In genomic region chr6:150250826-150251225, GRCh38 we compare ENCODE assay signal across 1 cellular context.
TF ChIP-seq lines count a peak whose summit lies in the region.

No MANE protein-coding gene starts in this region.

TF ChIP-seq in HEK293, 187 proteins besides CTCF, POLR2A, EP300 and RAD21 (continued from another document):
- peak; percentile 39; the same call in 1 of the 2 replicates for TF ChIP-seq ZNF692 (tag by site-specific recombination; IDR thresholded peaks at IDR 0.05)
- TF ChIP-seq FEZF1 (tag by site-specific recombination; IDR thresholded peaks at IDR 0.05) = no peak
- TF ChIP-seq ZNF529 (tag by site-specific recombination; IDR thresholded peaks at IDR 0.05; ENCODE audit: insufficient replicate concordance) = no peak
- no peak for TF ChIP-seq ZNF777 (tag by site-specific recombination; IDR thresholded peaks at IDR 0.05; ENCODE audit: borderline replicate concordance)
TF ChIP-seq in HEK293: peak in this region for 20.
